In genomic region chr5:35162848-35163770, GRCh38 we compare ENCODE assay signal across 16 cellular contexts.
DNase-seq lines count a peak whose midpoint lies in the region; TF ChIP-seq lines count a peak whose summit lies in the region.
"Had no signal": no experiment of that assay in that cellular context is flagged by ENCODE, and none has a peak within 500 bp of the region (broad histone marks: within the 10 kb centered on the region; RNA-seq: fewer than 3 reads in every experiment).

No MANE protein-coding gene starts in this region.

- CTCF ChIA-PET in PC-9 (lab: Charles Lee), result no interaction called here

- H4K8ac ChIP-seq in mesendoderm (ENCODE audit: low read depth, low read length), result peak overlapping the region; percentile 57

- POLR2A ChIA-PET in PC-9 (lab: Charles Lee; ENCODE audit: unreplicated experiment), result no interaction called here

- H3K9me2 ChIP-seq in PC-9 (ENCODE audit: insufficient read depth), result 0 out of 2 replicates have a peak, but pooled peaks cover 4% of the 10 kb centered on the region

- no peaks in the 10 kb centered on the region for H3K79me1 ChIP-seq in mesendoderm (ENCODE audit: low read length)

- in situ Hi-C loops in HAP-1 (cut with MboI; ENCODE audit: low sequenced_read_pairs), result no loop called here

- H2BK5ac ChIP-seq in mesendoderm (ENCODE audit: low read length), result peak overlapping the region; percentile 27

- intact Hi-C loops in PC-9 (cut with micrococcal nuclease; ENCODE audit: unreplicated experiment) (no loop called here), tibial artery (cut with DNase I; ENCODE audit: low total_unique reads) (no loop called here)

- H3K4me3 ChIP-seq in HAP-1 (peak overlapping the region; percentile 12), PC-9 (no peak overlapping the region), mesendoderm (ENCODE audit: low read length) (no peak overlapping the region), tibial artery (no peak overlapping the region)

- H3K79me2 ChIP-seq in PC-9 (ENCODE audit: low read depth) (no peaks in the 10 kb centered on the region), mesendoderm (ENCODE audit: control insufficient read depth, insufficient read depth, low read length) (no peaks in the 10 kb centered on the region)

- no peaks in the 10 kb centered on the region for H3K36me3 ChIP-seq in HAP-1 (replicated peaks)
- no peaks in the 10 kb centered on the region for H3K36me3 ChIP-seq in PC-9 (ENCODE audit: low read depth)
- no peaks in the 10 kb centered on the region for H3K36me3 ChIP-seq in mesendoderm (ENCODE audit: control insufficient read depth, insufficient read depth, low read length)
- H3K36me3 ChIP-seq in tibial artery, result no peaks in the 10 kb centered on the region
- H3K36me3 ChIP-seq: BE2C had no signal

- BruUV-seq in PC-9 (replicated peaks; lab: Mats Ljungman, UMichigan), result no TSS peak

- H2BK15ac ChIP-seq in mesendoderm (replicated peaks; ENCODE audit: low read depth), result no peak overlapping the region

- H3K23ac ChIP-seq in mesendoderm (ENCODE audit: low read length), result no peak overlapping the region

- DNase-seq in HAP-1 (ENCODE audit: low spot score in 2 of 2) (peak; percentile 77 to 98), PC-9 (no peak), mesendoderm (no peak), tibial artery (no peak), nucleus accumbens (lab: John Stamatoyannopoulos, UW) (no peak), NCI-H345 treated with DMSO at 0.1 percent for 48 hours (lab: John Stamatoyannopoulos, UW; ENCODE audit: unreplicated experiment) (no peak), NCI-H524 treated with DMSO at 0.1 percent for 48 hours (lab: John Stamatoyannopoulos, UW) (no peak)
- DNase-seq: BE2C; CD4-positive, alpha-beta memory T cell; DMS153; GDM1; H9; NCI-H1105; NCI-H187; NCI-H2107; NCI-H524 had no signal

- no peak overlapping the region for H3K27ac ChIP-seq in PC-9
- no peak overlapping the region for H3K27ac ChIP-seq in mesendoderm (ENCODE audit: low read depth, low read length)
- H3K27ac ChIP-seq in tibial artery, result peak overlapping the region; percentile 34 to 68

- H3K9me3 ChIP-seq in HAP-1, result no peaks in the 10 kb centered on the region; the same call in 1 of the 2 replicates
- H3K9me3 ChIP-seq in PC-9 (ENCODE audit: insufficient read depth, low read depth), result no peaks in the 10 kb centered on the region
- H3K9me3 ChIP-seq in tibial artery, result peaks cover 0 to 4% (median 0%) of the 10 kb centered on the region in 3 donors
- H3K9me3 ChIP-seq: BE2C had no signal

- H3K4me2 ChIP-seq in PC-9, result no peak overlapping the region
- H3K4me2 ChIP-seq in mesendoderm (ENCODE audit: low read length), result no peak overlapping the region

- no peak overlapping the region for H2AK5ac ChIP-seq in mesendoderm (ENCODE audit: low read length)

- H2BK120ac ChIP-seq in mesendoderm (ENCODE audit: low read depth, low read length), result no peak overlapping the region

- H2AFZ ChIP-seq in PC-9, result peak overlapping the region; percentile 49; the same call in 1 of the 2 replicates

- no peaks in the 10 kb centered on the region for H3F3A ChIP-seq in PC-9 (ENCODE audit: insufficient read depth, low read depth)

- peak overlapping the region; percentile 59 for H3K4ac ChIP-seq in mesendoderm (ENCODE audit: low read depth, low read length)

- no peak overlapping the region for H3K9ac ChIP-seq in mesendoderm (ENCODE audit: low read length)

- peak overlapping the region; percentile 24 for H3K18ac ChIP-seq in mesendoderm (ENCODE audit: low read length)

- H4K20me1 ChIP-seq in PC-9 (ENCODE audit: insufficient read depth), result no peaks in the 10 kb centered on the region

- WGBS in mesendoderm (ENCODE audit: extremely low coverage, insufficient coverage, low lambda C conversion rate), result no CpG with 5 or more reads among the region's 11 CpGs

- H3K4me1 ChIP-seq in HAP-1 (peaks cover 20% of the 10 kb centered on the region), PC-9 (replicated peaks; ENCODE audit: insufficient read depth) (no peaks in the 10 kb centered on the region), mesendoderm (ENCODE audit: control insufficient read depth, low read depth, low read length) (peaks cover 14% of the 10 kb centered on the region), tibial artery (peaks cover 0 to 70% (median 42%) of the 10 kb centered on the region in 4 donors)
- H3K4me1 ChIP-seq: BE2C had no signal

- no peak overlapping the region for H3K56ac ChIP-seq in mesendoderm (ENCODE audit: low read length)

- H3K27me3 ChIP-seq in HAP-1 (ENCODE audit: low read depth) (no peaks in the 10 kb centered on the region), PC-9 (ENCODE audit: insufficient read depth, low read depth) (peaks cover 47% of the 10 kb centered on the region), mesendoderm (ENCODE audit: insufficient read depth, low read length, poor library complexity) (no peaks in the 10 kb centered on the region), tibial artery (no peaks in the 10 kb centered on the region)
- H3K27me3 ChIP-seq: BE2C had no signal

- no peak for TF ChIP-seq CTCF in PC-9 (conservative IDR thresholded peaks at IDR 0.05)
- no peak for TF ChIP-seq CTCF in tibial artery (IDR thresholded peaks at IDR 0.05)

- no peak overlapping the region for H4K5ac ChIP-seq in mesendoderm (ENCODE audit: low read length)

Comparison
In these comparisons a context has a peak if more than half of its experiments do, and no peak if none do; other contexts are left out.
1. DNase-seq: peak in HAP-1 (2 of 2); none in PC-9 (0 of 2), mesendoderm (single experiment), tibial artery (0 of 2), nucleus accumbens (0 of 56), NCI-H345 treated with DMSO at 0.1 percent for 48 hours (single experiment) and NCI-H524 treated with DMSO at 0.1 percent for 48 hours (single experiment).
2. H3K27ac ChIP-seq: peak in tibial artery (2 of 2); none in PC-9 (single experiment) and mesendoderm (single experiment).